In genomic region chr10:133048926-133049325, GRCh38 we compare ENCODE assay signal across 22 cellular contexts. TPM values are rescaled to one million over a fixed set of nuclear protein-coding genes. Genes with fewer than 3 reads are reported as not detected.
A peak's percentile ranks its signal among the peaks of the same experiment; 100 is the strongest.
DNase-seq lines count a peak whose midpoint lies in the region; TF ChIP-seq lines count a peak whose summit lies in the region.
"Had no signal": no experiment of that assay in that cellular context is flagged by ENCODE, and none has a peak within 500 bp of the region (broad histone marks: within the 10 kb centered on the region; RNA-seq: fewer than 3 reads in every experiment).

No MANE protein-coding gene starts in this region.

- no peaks in the 10 kb centered on the region for H3K79me1 ChIP-seq in neuronal stem cell (ENCODE audit: low read depth, low read length)

- no peaks in the 10 kb centered on the region for H3K36me3 Mint-ChIP-seq in neural crest cell (ENCODE audit: low read depth)
- H3K36me3 Mint-ChIP-seq: CD8-positive, alpha-beta T cell had no signal

- H3K36me3 ChIP-seq in BLaER1 (no peaks in the 10 kb centered on the region), neuronal stem cell (replicated peaks in 1 of 2; ENCODE audit: control insufficient read depth in 2 of 2, insufficient read depth in 2 of 2, low read length in 2 of 2) (peaks cover 0 to 2% of the 10 kb centered on the region in 2 donors), BE2C (no peaks in the 10 kb centered on the region)
- no peaks in the 10 kb centered on the region for H3K36me3 ChIP-seq in BLaER1 treated with 17β-estradiol and CSF1 and Interleukin-3, amounts not matched to agents 10 nM and 100 nM

- no peak overlapping the region for H3K4me3 Mint-ChIP-seq in neural crest cell
- H3K4me3 Mint-ChIP-seq: CD4-positive, alpha-beta T cell; CD8-positive, alpha-beta T cell had no signal

- no peak overlapping the region for H2BK15ac ChIP-seq in neuronal stem cell (ENCODE audit: low read length)

- H3K9me3 ChIP-seq in BLaER1 (no peaks in the 10 kb centered on the region), neuronal stem cell (replicated peaks in 1 of 2; ENCODE audit: control insufficient read depth in 2 of 2, insufficient read depth in 1 of 2, low read depth in 1 of 2, low read length in 2 of 2) (peaks cover 0 to 6% of the 10 kb centered on the region in 2 donors), BE2C (no peaks in the 10 kb centered on the region)
- peaks cover 0 to 12% (median 0%) of the 10 kb centered on the region in 11 experiments; a peak in 3 of 22 replicates for H3K9me3 ChIP-seq in BLaER1 treated with 17β-estradiol and CSF1 and Interleukin-3, amounts not matched to agents 10 nM and 100 nM (replicated peaks in 1 of 11)

- H2BK12ac ChIP-seq in neuronal stem cell (ENCODE audit: low read length), result no peak overlapping the region

- H3K4me3 ChIP-seq in BLaER1 (no peak overlapping the region), neuronal stem cell (ENCODE audit: low read length in 2 of 2) (no peak overlapping the region), BE2C (ENCODE audit: low read depth, low read length) (no peak overlapping the region)
- H3K4me3 ChIP-seq in BLaER1 treated with 17β-estradiol and CSF1 and Interleukin-3, amounts not matched to agents 10 nM and 100 nM, result no peak overlapping the region
- H3K4me3 ChIP-seq: GM12878 had no signal

- H3K4ac ChIP-seq in neuronal stem cell (ENCODE audit: low read length), result no peak overlapping the region

- H3K4me1 ChIP-seq in BLaER1 (peaks cover 59% of the 10 kb centered on the region), neuronal stem cell (ENCODE audit: control insufficient read depth in 2 of 2, insufficient read depth in 1 of 2, low read depth in 1 of 2, low read length in 2 of 2) (peaks cover 0 to 13% of the 10 kb centered on the region in 2 donors), BE2C (no peaks in the 10 kb centered on the region)
- H3K4me1 ChIP-seq in BLaER1 treated with 17β-estradiol and CSF1 and Interleukin-3, amounts not matched to agents 10 nM and 100 nM, result peaks cover 0 to 57% (median 36%) of the 10 kb centered on the region in 10 experiments; a peak in 15 of 20 replicates
- H3K4me1 ChIP-seq: Caco-2 had no signal

- H3K27me3 ChIP-seq in BLaER1 (peaks cover 52% of the 10 kb centered on the region), neuronal stem cell (ENCODE audit: control insufficient read depth in 3 of 3, insufficient read depth in 3 of 3, low read depth in 1 of 3, low read length in 3 of 3) (peaks cover 0 to 53% (median 0%) of the 10 kb centered on the region in 3 experiments), BE2C (peaks cover 25% of the 10 kb centered on the region)
- peaks cover 33 to 64% (median 56%) of the 10 kb centered on the region in 11 experiments for H3K27me3 ChIP-seq in BLaER1 treated with 17β-estradiol and CSF1 and Interleukin-3, amounts not matched to agents 10 nM and 100 nM

- H4K20me1 ChIP-seq in BLaER1, result peaks cover 26% of the 10 kb centered on the region; the same call in 1 of the 2 replicates
- peaks cover 0 to 48% (median 0%) of the 10 kb centered on the region in 11 experiments; a peak in 12 of 22 replicates for H4K20me1 ChIP-seq in BLaER1 treated with 17β-estradiol and CSF1 and Interleukin-3, amounts not matched to agents 10 nM and 100 nM

- DNase-seq in neural crest cell (ENCODE audit: low read depth, low spot score) (no peak), neuronal stem cell (ENCODE audit: low spot score) (no peak), NCI-H446 (lab: John Stamatoyannopoulos, UW) (no peak), BE2C (no peak), kidney tubule cell (ENCODE audit: low spot score) (no peak)
- DNase-seq: 8988T; ACHN; Caco-2; Calu3; CD4-positive, alpha-beta T cell; CD8-positive, alpha-beta T cell; DND-41; EL; GDM1 had no signal

- H3K23ac ChIP-seq in neuronal stem cell (ENCODE audit: low read depth, low read length, poor library complexity), result no peak overlapping the region

- H3K18ac ChIP-seq in neuronal stem cell (ENCODE audit: low read length), result peak overlapping the region; percentile 28

- no peak overlapping the region for H2BK120ac ChIP-seq in neuronal stem cell (ENCODE audit: low read depth, low read length)

- peaks cover 10% of the 10 kb centered on the region for H3K4me1 Mint-ChIP-seq in neural crest cell

- TF ChIP-seq CTCF in neural crest cell (conservative IDR thresholded peaks at IDR 0.05) (no peak), BE2C (IDR thresholded peaks at IDR 0.05; ENCODE audit: low read depth, low read length) (no peak)

- H3K27ac Mint-ChIP-seq in neural crest cell (ENCODE audit: unreplicated experiment), result peak overlapping the region; percentile 35
- H3K27ac Mint-ChIP-seq: CD4-positive, alpha-beta T cell; CD8-positive, alpha-beta T cell had no signal

- H4K8ac ChIP-seq in neuronal stem cell (ENCODE audit: low read depth, low read length), result no peak overlapping the region

- no peaks in the 10 kb centered on the region for H3K9me3 Mint-ChIP-seq in neural crest cell
- H3K9me3 Mint-ChIP-seq: CD4-positive, alpha-beta T cell; CD8-positive, alpha-beta T cell had no signal

- H3K27ac ChIP-seq in BLaER1 (no peak overlapping the region), neuronal stem cell (replicated peaks; ENCODE audit: low read length) (no peak overlapping the region)
- H3K27ac ChIP-seq in BLaER1 treated with 17β-estradiol and CSF1 and Interleukin-3, amounts not matched to agents 10 nM and 100 nM, result no peak overlapping the region
- H3K27ac ChIP-seq: C4-2B had no signal

- H3K27me3 Mint-ChIP-seq in neural crest cell (ENCODE audit: low read depth), result no peaks in the 10 kb centered on the region

- H4K91ac ChIP-seq in neuronal stem cell (ENCODE audit: low read depth, low read length, poor library complexity), result no peak overlapping the region

- no peak overlapping the region for H2AFZ ChIP-seq in neuronal stem cell (ENCODE audit: low read length)

- H3K9ac ChIP-seq in BLaER1 (no peak overlapping the region), neuronal stem cell (ENCODE audit: low read depth, low read length, poor library complexity) (no peak overlapping the region)
- no peak overlapping the region for H3K9ac ChIP-seq in BLaER1 treated with 17β-estradiol and CSF1 and Interleukin-3, amounts not matched to agents 10 nM and 100 nM

- peak overlapping the region; percentile 6 for H2AK5ac ChIP-seq in neuronal stem cell (ENCODE audit: low read depth, low read length)

- H2BK5ac ChIP-seq in neuronal stem cell (ENCODE audit: low read length), result peak overlapping the region; percentile 39

- no CpG with 5 or more reads among the region's 13 CpGs for WGBS in neuronal stem cell (ENCODE audit: extremely low coverage in 2 of 2, insufficient read length in 2 of 2, insufficient replicate concordance in 1 of 2), 2 donors

- H3K14ac ChIP-seq in neuronal stem cell (ENCODE audit: low read length), result no peak overlapping the region

- peak overlapping the region; percentile 69 for H3K4me2 ChIP-seq in BLaER1
- H3K4me2 ChIP-seq in BLaER1 treated with 17β-estradiol and CSF1 and Interleukin-3, amounts not matched to agents 10 nM and 100 nM, result peak overlapping the region in 6 of 11 experiments; percentile 60 to 76 (median 64); a peak in 11 of 22 replicates
- H3K4me2 ChIP-seq in neuronal stem cell (ENCODE audit: insufficient read depth, low read length, poor library complexity, severe bottlenecking), result no peak overlapping the region

RNA-seq across cellular contexts. Expression of gene ADGRA1, which starts 38.8 kb away (rescaled TPM):
- 0.33 and 0.41 TPM in 2 replicates for total RNA-seq in neural crest cell
- 0.08 TPM for polyA plus RNA-seq in neuronal stem cell (2013, experiment 1 of 2)
- 0.07 TPM for polyA plus RNA-seq in neuronal stem cell (2013, experiment 2 of 2)
- polyA plus RNA-seq in BE2C (2012; ENCODE audit: insufficient read depth, insufficient read length, low read depth), result not detected
- total RNA-seq: Caco-2; Calu3; CD4-positive, alpha-beta T cell; CD8-positive, alpha-beta T cell; Daoy; G401; GM12878 had no signal
- polyA plus RNA-seq: AG04450, BJ, GM12878 had no signal
